In genomic region chr3:10930641-10931040, GRCh38 we compare ENCODE assay signal across 24 cellular contexts.
"Had no signal": no experiment of that assay in that cellular context is flagged by ENCODE, and none has a peak within 500 bp of the region (broad histone marks: within the 10 kb centered on the region; RNA-seq: fewer than 3 reads in every experiment).

No MANE protein-coding gene starts in this region.

- H3K9me3 ChIP-seq: gastrocnemius medialis, pancreas, psoas muscle, thoracic aorta had no signal

- H3K4me1 ChIP-seq: gastrocnemius medialis, pancreas, psoas muscle had no signal

- H3K9me3 Mint-ChIP-seq: activated naive CD8-positive, alpha-beta T cell treated with anti-CD3 and anti-CD28 coated beads, Interleukin-2, amount 50 U/mL, for 24 hours; effector memory CD8-positive, alpha-beta T cell had no signal

- ATAC-seq: activated CD4-positive, CD25-positive, alpha-beta regulatory T cell treated with anti-CD3 and anti-CD28 coated beads, Interleukin-2, amount 50 U/mL, for 24 hours; activated naive CD8-positive, alpha-beta T cell treated with anti-CD3 and anti-CD28 coated beads, Interleukin-2, amount 50 U/mL, for 24 hours; effector memory CD8-positive, alpha-beta T cell; gastrocnemius medialis; left cardiac atrium; left ventricle myocardium superior; pancreas; psoas muscle; SK-N-SH treated with all-trans-retinoic acid at 6 μM for 48 hours; stimulated activated naive CD8-positive, alpha-beta T cell treated with anti-CD3 and anti-CD28 coated beads, Interleukin-15, Interleukin-2, amounts not matched to agents 100 U/mL and 50 U/mL, for 24 hours; T-helper 17 cell had no signal

- H3K27ac ChIP-seq: coronary artery, dorsolateral prefrontal cortex, gastrocnemius medialis, pancreas, psoas muscle, thoracic aorta, WERI-Rb-1 had no signal

- H3K27me3 ChIP-seq: dorsolateral prefrontal cortex, pancreas had no signal

- H3K4me3 Mint-ChIP-seq: activated naive CD8-positive, alpha-beta T cell treated with anti-CD3 and anti-CD28 coated beads, Interleukin-2, amount 50 U/mL, for 24 hours; effector memory CD8-positive, alpha-beta T cell; T-helper 17 cell had no signal

- H3K27ac Mint-ChIP-seq: activated naive CD8-positive, alpha-beta T cell treated with anti-CD3 and anti-CD28 coated beads, Interleukin-2, amount 50 U/mL, for 24 hours; effector memory CD8-positive, alpha-beta T cell; T-helper 17 cell had no signal

- H3K36me3 ChIP-seq: gastrocnemius medialis, pancreas, thoracic aorta, WERI-Rb-1 had no signal

- H3K4me3 ChIP-seq: coronary artery, dorsolateral prefrontal cortex, gastrocnemius medialis, pancreas, psoas muscle, thoracic aorta had no signal

- H3K4me1 Mint-ChIP-seq: activated naive CD8-positive, alpha-beta T cell treated with anti-CD3 and anti-CD28 coated beads, Interleukin-2, amount 50 U/mL, for 24 hours; T-helper 17 cell had no signal

- DNase-seq: activated CD4-positive, alpha-beta T cell treated with anti-CD3 and anti-CD28 coated beads for 48 hours; activated CD4-positive, alpha-beta T cell treated with anti-CD3 and anti-CD28 coated beads, Interleukin-2, amount 50 U/mL, for 48 hours; activated CD8-positive, alpha-beta memory T cell treated with anti-CD3 and anti-CD28 coated beads for 24 hours; activated naive CD8-positive, alpha-beta T cell treated with anti-CD3 and anti-CD28 coated beads, Interleukin-2, amount 50 U/mL, for 24 hours; effector memory CD8-positive, alpha-beta T cell; erythroblast; gastrocnemius medialis; glutamatergic neuron; left cardiac atrium; left ventricle myocardium superior; nucleus accumbens; psoas muscle; stimulated activated CD4-positive, alpha-beta T cell treated with anti-CD3 and anti-CD28 coated beads, Interleukin-4, amount 100 ng/mL, for 1 hour; stimulated activated naive CD8-positive, alpha-beta T cell treated with anti-CD3 and anti-CD28 coated beads, Interleukin-15, Interleukin-2, amounts not matched to agents 100 U/mL and 50 U/mL, for 24 hours; T-helper 17 cell; T1000; trophoblast cell; WERI-Rb-1 had no signal
